28 cellular contexts compared by ENCODE assay signal in the genomic region with DNA sequence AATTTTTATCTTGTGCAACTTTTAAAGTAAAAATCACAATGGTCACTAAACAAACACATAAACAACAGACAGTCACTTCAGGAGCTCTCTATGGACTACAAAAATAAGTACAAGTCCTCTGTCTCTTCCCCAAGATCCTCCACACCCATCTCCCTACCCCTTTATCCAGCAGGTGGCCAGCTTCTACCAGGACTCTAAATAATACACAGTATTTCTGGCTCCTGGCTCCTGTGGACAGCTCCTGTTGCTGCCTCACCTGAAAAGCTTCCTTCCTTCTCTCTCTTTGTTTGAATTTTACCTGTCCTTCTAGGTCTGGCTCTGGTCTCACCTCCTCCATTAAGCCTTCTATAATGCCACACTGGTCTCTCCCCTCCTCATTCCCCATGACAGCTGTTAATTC.
DNase-seq lines count a peak whose midpoint lies in the region; ATAC-seq and TF ChIP-seq lines count a peak whose summit lies in the region.
"Had no signal": no experiment of that assay in that cellular context is flagged by ENCODE, and none has a peak within 500 bp of the region (broad histone marks: within the 10 kb centered on the region; RNA-seq: fewer than 3 reads in every experiment).

No MANE protein-coding gene starts in this region.

- H3K27me3 Mint-ChIP-seq in Caco-2 (ENCODE audit: insufficient read depth, unreplicated experiment) (no peaks in the 10 kb centered on the region), glutamatergic neuron (ENCODE audit: unreplicated experiment) (no peaks in the 10 kb centered on the region)
- H3K27me3 Mint-ChIP-seq: activated CD4-positive, alpha-beta memory T cell treated with anti-CD3 and anti-CD28 coated beads for 36 hours; IgD-negative memory B cell; stimulated activated memory B cell treated with anti-CD40 and anti-IgM and Interleukin-4, amounts not matched to agents 10 μg/mL and 1 μg/mL and 100 μg/mL, for 72 hours; T-helper 17 cell; type B pancreatic cell had no signal

- H3K36me3 ChIP-seq in Caco-2 (ENCODE audit: control insufficient read depth, insufficient read depth, low read length) (no peaks in the 10 kb centered on the region), HEK293 (ENCODE audit: control insufficient read depth in 2 of 2, insufficient read depth in 1 of 2, low read length in 2 of 2) (peaks cover 0 to 4% of the 10 kb centered on the region in 2 experiments; a peak in 1 of 3 replicates), RWPE2 (ENCODE audit: low read depth) (0 out of 2 replicates have a peak, but pooled peaks cover 4% of the 10 kb centered on the region), brain microvascular endothelial cell (replicated peaks) (no peaks in the 10 kb centered on the region)

- H3K4me3 ChIP-seq in Caco-2 (ENCODE audit: low read depth, low read length) (no peak overlapping the region), HEK293 (ENCODE audit: low read depth, low read length) (no peak overlapping the region), RWPE2 (ENCODE audit: severe bottlenecking) (no peak overlapping the region), brain microvascular endothelial cell (ENCODE audit: low read depth, low read length) (no peak overlapping the region)
- H3K4me3 ChIP-seq: BLaER1 treated with 17β-estradiol and CSF1 and Interleukin-3, amounts not matched to agents 10 nM and 100 nM had no signal

- no peaks in the 10 kb centered on the region for H3K9me3 Mint-ChIP-seq in Caco-2 (ENCODE audit: unreplicated experiment)
- no peaks in the 10 kb centered on the region for H3K9me3 Mint-ChIP-seq in glutamatergic neuron (ENCODE audit: unreplicated experiment)
- H3K9me3 Mint-ChIP-seq: activated CD4-positive, alpha-beta memory T cell treated with anti-CD3 and anti-CD28 coated beads for 36 hours; HFFc6; IgD-negative memory B cell; nephron progenitor cell; stimulated activated memory B cell treated with anti-CD40 and anti-IgM and Interleukin-4, amounts not matched to agents 10 μg/mL and 1 μg/mL and 100 μg/mL, for 72 hours; type B pancreatic cell had no signal

- H3K4me1 Mint-ChIP-seq in Caco-2 (ENCODE audit: low read depth, unreplicated experiment) (no peaks in the 10 kb centered on the region), glutamatergic neuron (ENCODE audit: low read depth, unreplicated experiment) (peaks cover 18% of the 10 kb centered on the region)

- POLR2A ChIA-PET in Caco-2 (lab: Charles Lee): no interaction called here
- POLR2A ChIA-PET in HEK293 (lab: Yijun Ruan, JAX): no interaction called here

- H3K4me3 Mint-ChIP-seq in Caco-2 (ENCODE audit: unreplicated experiment) (no peak overlapping the region), glutamatergic neuron (ENCODE audit: unreplicated experiment) (no peak overlapping the region)
- H3K4me3 Mint-ChIP-seq: activated CD4-positive, alpha-beta memory T cell treated with anti-CD3 and anti-CD28 coated beads for 36 hours; HFFc6; IgD-negative memory B cell; nephron progenitor cell; stimulated activated memory B cell treated with anti-CD40 and anti-IgM and Interleukin-4, amounts not matched to agents 10 μg/mL and 1 μg/mL and 100 μg/mL, for 72 hours; T-helper 17 cell; type B pancreatic cell had no signal

- CTCF ChIA-PET in Caco-2 (lab: Charles Lee) (interaction anchor here (0.8 to 2.7 kb wide), 7 partner anchors 32 to 99 kb away, joined by 3 to 34 read pairs (median 5); a partner anchor contains a TSS), HEK293 (lab: Yijun Ruan, JAX) (interaction anchor here (0.7 to 3.2 kb wide), 5 partner anchors 10 to 100 kb away, joined by 3 to 11 read pairs (median 3); no protein-coding TSS in a partner anchor)

- TF ChIP-seq CTCF in Caco-2 (IDR thresholded peaks at IDR 0.05; ENCODE audit: insufficient read depth in 1 of 2, low read depth in 1 of 2, low read length in 1 of 2, severe bottlenecking in 1 of 2, unreplicated experiment in 1 of 2) (peak; percentile 36 to 67), HEK293 (tag by site-specific recombination; IDR thresholded peaks at IDR 0.05) (no peak), RWPE2 (IDR thresholded peaks at IDR 0.05; ENCODE audit: poor library complexity, severe bottlenecking) (no peak), glutamatergic neuron (IDR thresholded peaks at IDR 0.05; ENCODE audit: partially characterized antibody, unreplicated experiment) (no peak), brain microvascular endothelial cell (IDR thresholded peaks at IDR 0.05; ENCODE audit: low read depth, low read length, missing control alignments) (no peak)

- H3K4me1 ChIP-seq in Caco-2 (no peaks in the 10 kb centered on the region), HEK293 (ENCODE audit: control insufficient read depth, insufficient read depth, low read length) (no peaks in the 10 kb centered on the region; the same call in 1 of the 2 replicates), RWPE2 (ENCODE audit: insufficient read depth, poor library complexity, severe bottlenecking) (no peaks in the 10 kb centered on the region)

- in situ Hi-C loops in brain microvascular endothelial cell (cut with HindIII; ENCODE audit: low pct_ligation_motif_present, low sequenced_read_pairs): no loop called here

- H3K27me3 ChIP-seq in Caco-2 (replicated peaks; ENCODE audit: control insufficient read depth, insufficient read depth, low read length) (no peaks in the 10 kb centered on the region), RWPE2 (ENCODE audit: insufficient read depth, poor library complexity, severe bottlenecking) (no peaks in the 10 kb centered on the region), brain microvascular endothelial cell (replicated peaks) (no peaks in the 10 kb centered on the region)
- H3K27me3 ChIP-seq: BLaER1 treated with 17β-estradiol and CSF1 and Interleukin-3, amounts not matched to agents 10 nM and 100 nM had no signal

- H3K27ac ChIP-seq in HEK293 (ENCODE audit: extremely low read depth, low read depth, low read length) (no peak overlapping the region), RWPE2 (ENCODE audit: poor library complexity, severe bottlenecking) (no peak overlapping the region), brain microvascular endothelial cell (no peak overlapping the region)
- H3K27ac ChIP-seq: BLaER1 treated with 17β-estradiol and CSF1 and Interleukin-3, amounts not matched to agents 10 nM and 100 nM had no signal

- H3K36me3 Mint-ChIP-seq in Caco-2 (ENCODE audit: insufficient read depth, unreplicated experiment) (no peaks in the 10 kb centered on the region), glutamatergic neuron (ENCODE audit: unreplicated experiment) (no peaks in the 10 kb centered on the region)
- H3K36me3 Mint-ChIP-seq: type B pancreatic cell had no signal

- no peak overlapping the region for H3K27ac Mint-ChIP-seq in Caco-2 (ENCODE audit: unreplicated experiment)
- peak overlapping the region; percentile 60 for H3K27ac Mint-ChIP-seq in glutamatergic neuron (ENCODE audit: unreplicated experiment)
- H3K27ac Mint-ChIP-seq: activated CD4-positive, alpha-beta memory T cell treated with anti-CD3 and anti-CD28 coated beads for 36 hours; HFFc6; IgD-negative memory B cell; nephron progenitor cell; stimulated activated memory B cell treated with anti-CD40 and anti-IgM and Interleukin-4, amounts not matched to agents 10 μg/mL and 1 μg/mL and 100 μg/mL, for 72 hours; T-helper 17 cell; type B pancreatic cell had no signal

- DNase-seq in Caco-2 (peak in 1 of 2 experiments; percentile 52), RWPE2 (ENCODE audit: low spot score) (no peak), glutamatergic neuron (no peak), putamen (ENCODE audit: low spot score) (no peak), GM19238 (ENCODE audit: insufficient read length, low spot score) (no peak), brain microvascular endothelial cell (no peak)
- DNase-seq in stimulated activated CD4-positive, alpha-beta T cell treated with anti-CD3 and anti-CD28 coated beads, Interleukin-2, amount 100 ng/mL, for 24 hours: no peak
- DNase-seq: activated CD4-positive, alpha-beta memory T cell treated with anti-CD3 and anti-CD28 coated beads for 36 hours; activated CD4-positive, alpha-beta T cell treated with anti-CD3 and anti-CD28 coated beads for 1 hour; activated CD8-positive, alpha-beta memory T cell treated with anti-CD3 and anti-CD28 coated beads, Interleukin-2, amount 50 U/mL, for 4 hours; activated naive CD4-positive, alpha-beta T cell treated with anti-CD3 and anti-CD28 coated beads, Interleukin-2, amount 50 U/mL, for 16 hours; amniotic stem cell; Calu3; DND-41; effector CD4-positive, alpha-beta T cell; HFFc6; hypothalamus; mesenchymal stem cell; NCI-H1105 treated with DMSO at 0.1 percent for 48 hours; NCI-H1930; NCI-H2227 treated with DMSO at 0.1 percent for 48 hours; nephron progenitor cell; T-helper 17 cell had no signal

- no peaks in the 10 kb centered on the region for H3K9me3 ChIP-seq in Caco-2
- H3K9me3 ChIP-seq in HEK293 (ENCODE audit: control insufficient read depth, insufficient read depth, low read depth, low read length): no peaks in the 10 kb centered on the region
- H3K9me3 ChIP-seq in RWPE2 (ENCODE audit: severe bottlenecking): no peaks in the 10 kb centered on the region
- H3K9me3 ChIP-seq: BLaER1 treated with 17β-estradiol and CSF1 and Interleukin-3, amounts not matched to agents 10 nM and 100 nM had no signal

- ATAC-seq in RWPE2 (ENCODE audit: low read depth): 0 out of 3 replicates have a peak, but pooled peaks have one; percentile 44
- ATAC-seq: stimulated activated memory B cell treated with anti-CD40 and anti-IgM and Interleukin-4, amounts not matched to agents 10 μg/mL and 1 μg/mL and 100 μg/mL, for 72 hours; T-helper 17 cell had no signal

- no TSS peak for BruUV-seq in Caco-2 (replicated peaks; lab: Mats Ljungman, UMichigan)

- intact Hi-C loops in Caco-2 (cut with micrococcal nuclease; ENCODE audit: unreplicated experiment): loop anchor here (1.0 kb wide), 1 partner anchor 66 kb away; no protein-coding TSS in a partner anchor

TF ChIP-seq in HEK293, 187 proteins besides CTCF, POLR2A, EP300 and RAD21 (continues in another document):
- TF ChIP-seq ZNF423 (tag by site-specific recombination; IDR thresholded peaks at IDR 0.05): no peak

Comparison
In these comparisons a context has a peak if more than half of its experiments do, and no peak if none do; other contexts are left out.
1. CTCF ChIP-seq: peak in Caco-2 (2 of 2); none in HEK293 (single experiment), RWPE2 (single experiment), glutamatergic neuron (single experiment) and brain microvascular endothelial cell (single experiment).